Comparison of ENCODE assay signal across 10 cellular contexts in genomic region chr5:68261174-68262021, GRCh38. TPM values are rescaled to one million over a fixed set of nuclear protein-coding genes. Genes with fewer than 3 reads are reported as not detected.
DNase-seq lines count a peak whose midpoint lies in the region; ATAC-seq and TF ChIP-seq lines count a peak whose summit lies in the region.
"Had no signal": no experiment of that assay in that cellular context is flagged by ENCODE, and none has a peak within 500 bp of the region (broad histone marks: within the 10 kb centered on the region; RNA-seq: fewer than 3 reads in every experiment).

No MANE protein-coding gene starts in this region.

- peak overlapping the region in 3 of 8 donors; percentile 17 to 47 (median 31) for H3K4me3 Mint-ChIP-seq in CD4-positive, alpha-beta memory T cell
- H3K4me3 Mint-ChIP-seq in nephron: peak overlapping the region in 1 of 3 experiments; percentile 24

- H3K36me3 ChIP-seq in CD4-positive, alpha-beta memory T cell (ENCODE audit: insufficient read depth, low read length): no peaks in the 10 kb centered on the region

- intact Hi-C loops in CD4-positive, alpha-beta memory T cell (cut with micrococcal nuclease): no loop called here

- H3K36me3 Mint-ChIP-seq in CD4-positive, alpha-beta memory T cell: peaks cover 0 to 15% of the 10 kb centered on the region in 2 donors
- H3K36me3 Mint-ChIP-seq in nephron (ENCODE audit: low read depth): peaks cover 23% of the 10 kb centered on the region

- no peaks in the 10 kb centered on the region for H3K27me3 Mint-ChIP-seq in CD4-positive, alpha-beta memory T cell
- H3K27me3 Mint-ChIP-seq in nephron (ENCODE audit: low read depth): no peaks in the 10 kb centered on the region

- H3K4me3 ChIP-seq in CD4-positive, alpha-beta memory T cell (ENCODE audit: low read length in 2 of 2): no peak overlapping the region

- no peak for DNase-seq in CD4-positive, alpha-beta memory T cell
- DNase-seq in cerebellar cortex (ENCODE audit: low spot score): peak; percentile 57
- DNase-seq in DMS79 treated with DMSO at 0.1 percent for 48 hours (lab: John Stamatoyannopoulos, UW): no peak
- DNase-seq in iPS-NIHi11 (ENCODE audit: low spot score): no peak
- no peak for DNase-seq in T-helper 2 cell
- no peak for DNase-seq in NCI-H1930 (lab: John Stamatoyannopoulos, UW)
- DNase-seq: activated gamma-delta T cell had no signal

- no peak overlapping the region for H3K27ac ChIP-seq in CD4-positive, alpha-beta memory T cell (ENCODE audit: low read depth, low read length)
- H3K27ac ChIP-seq: HL-60 had no signal

- peak in 2 of 3 experiments; percentile 18 to 27 for TF ChIP-seq CTCF in nephron (IDR thresholded peaks at IDR 0.05; ENCODE audit: unreplicated experiment in 3 of 3)

- no peaks in the 10 kb centered on the region for H3K9me3 Mint-ChIP-seq in CD4-positive, alpha-beta memory T cell
- no peaks in the 10 kb centered on the region for H3K9me3 Mint-ChIP-seq in nephron

- peak; percentile 40 for ATAC-seq in HG03432 (IDR thresholded peaks at IDR 0.05; ENCODE audit: unreplicated experiment)

- H3K9me3 ChIP-seq in CD4-positive, alpha-beta memory T cell (ENCODE audit: control insufficient read depth in 1 of 2, low read length in 2 of 2): no peaks in the 10 kb centered on the region

- peaks cover 93% of the 10 kb centered on the region for H3K4me1 ChIP-seq in CD4-positive, alpha-beta memory T cell (ENCODE audit: insufficient read depth, low read length)

- no peaks in the 10 kb centered on the region for H3K27me3 ChIP-seq in CD4-positive, alpha-beta memory T cell (ENCODE audit: insufficient read depth, low read length)

- CTCF ChIA-PET in CD4-positive, alpha-beta memory T cell (lab: Charles Lee; ENCODE audit: partially characterized antibody): interaction anchor here (1.2 to 8.2 kb wide), 4 partner anchors 8 to 1014 kb away, joined by 3 to 124 read pairs (median 6); partner anchors contain the start of gene PIK3R1

- H3K27ac Mint-ChIP-seq in CD4-positive, alpha-beta memory T cell: peak overlapping the region; percentile 55 to 92 (median 68)
- peak overlapping the region; percentile 53 to 90 (median 79) for H3K27ac Mint-ChIP-seq in nephron

- POLR2A ChIA-PET in CD4-positive, alpha-beta memory T cell (lab: Charles Lee; ENCODE audit: partially characterized antibody): interaction anchor here (1.2 to 13.2 kb wide), 2 partner anchors 9 to 27 kb away, joined by 4 to 179 read pairs; no protein-coding TSS in a partner anchor

- peaks cover 78 to 93% (median 85%) of the 10 kb centered on the region in 4 donors for H3K4me1 Mint-ChIP-seq in CD4-positive, alpha-beta memory T cell
- H3K4me1 Mint-ChIP-seq in nephron: peaks cover 86% of the 10 kb centered on the region

RNA-seq across cellular contexts. Expression of gene PIK3R1, which starts 45.8 kb away (rescaled TPM):
- total RNA-seq in CD4-positive, alpha-beta memory T cell: 100 to 1,000 TPM; 151 to 152 TPM
- polyA plus RNA-seq in CD4-positive, alpha-beta memory T cell: 10 to 100 TPM; 92.6 to 98.3 TPM
